ENCODE assay signal across 20 cellular contexts in genomic region chr5:97209343-97209742, GRCh38. TPM values are rescaled to one million over a fixed set of nuclear protein-coding genes. Genes with fewer than 3 reads are reported as not detected.
DNase-seq lines count a peak whose midpoint lies in the region; ATAC-seq, FAIRE-seq and TF ChIP-seq lines count a peak whose summit lies in the region.
"Had no signal": no experiment of that assay in that cellular context is flagged by ENCODE, and none has a peak within 500 bp of the region (broad histone marks: within the 10 kb centered on the region; RNA-seq: fewer than 3 reads in every experiment).

No MANE protein-coding gene starts in this region.

- H3K4me1 ChIP-seq in DND-41 (ENCODE audit: insufficient read depth, low read length) (peaks cover 22% of the 10 kb centered on the region), GM12878 (ENCODE audit: control insufficient read depth, insufficient read depth, low read length) (no peaks in the 10 kb centered on the region), right atrium auricular region (no peaks in the 10 kb centered on the region)
- H3K4me1 ChIP-seq: BE2C, BLaER1, Caco-2 had no signal

- H3K4me3 ChIP-seq in DND-41 (ENCODE audit: low read depth in 1 of 2, low read length in 2 of 2): no peak overlapping the region
- H3K4me3 ChIP-seq in GM12878: no peak overlapping the region
- H3K4me3 ChIP-seq in right atrium auricular region: no peak overlapping the region
- H3K4me3 ChIP-seq: BLaER1 had no signal

- H3K9me3 ChIP-seq in DND-41 (ENCODE audit: insufficient read depth, low read length, severe bottlenecking) (peaks cover 7% of the 10 kb centered on the region), GM12878 (replicated peaks; ENCODE audit: control insufficient read depth, insufficient read depth, low read length) (no peaks in the 10 kb centered on the region; the same call in 2 of the 3 replicates), right atrium auricular region (peaks cover 0 to 18% of the 10 kb centered on the region in 2 donors)
- H3K9me3 ChIP-seq: BE2C had no signal

- TF ChIP-seq CTCF in DND-41 (IDR thresholded peaks at IDR 0.05; ENCODE audit: borderline replicate concordance, extremely low read depth, low read length, poor library complexity, severe bottlenecking) (no peak), GM12878 (IDR thresholded peaks at IDR 0.05 in 2 of 3, conservative IDR thresholded peaks at IDR 0.05 in 1 of 3; ENCODE audit: control insufficient read depth in 2 of 3, extremely low read depth in 1 of 3, insufficient read depth in 1 of 3, low read depth in 3 of 3, low read length in 3 of 3) (no peak), right atrium auricular region (IDR thresholded peaks at IDR 0.05) (no peak)

- H3K36me3 ChIP-seq in DND-41 (ENCODE audit: insufficient read depth, low read length) (no peaks in the 10 kb centered on the region), GM12878 (ENCODE audit: control insufficient read depth in 2 of 2, insufficient read depth in 2 of 2, low read length in 1 of 2) (no peaks in the 10 kb centered on the region), right atrium auricular region (no peaks in the 10 kb centered on the region)
- H3K36me3 ChIP-seq: BE2C, BLaER1 had no signal

- RAD21 ChIA-PET in GM12878 (lab: Charles Lee; ENCODE audit: unreplicated experiment): no interaction called here

- peak overlapping the region; percentile 92 for H3K27ac ChIP-seq in DND-41 (ENCODE audit: low read length)
- H3K27ac ChIP-seq in GM12878 (ENCODE audit: control insufficient read depth, insufficient read depth): no peak overlapping the region
- H3K27ac ChIP-seq in right atrium auricular region: no peak overlapping the region
- H3K27ac ChIP-seq: BLaER1, C4-2B had no signal

- H4K20me1 ChIP-seq in DND-41 (ENCODE audit: insufficient read depth, low read length): no peaks in the 10 kb centered on the region
- no peaks in the 10 kb centered on the region for H4K20me1 ChIP-seq in GM12878 (ENCODE audit: control insufficient read depth, insufficient read depth)
- H4K20me1 ChIP-seq: BLaER1 had no signal

- no TSS peak for BruUV-seq in GM12878 (replicated peaks; lab: Mats Ljungman, UMichigan)

- intact Hi-C loops in GM12878 (cut with micrococcal nuclease; ENCODE audit: unreplicated experiment): no loop called here

- SMC1A ChIA-PET in GM12878 (lab: Charles Lee; ENCODE audit: uncharacterized antibody, unreplicated experiment): interaction anchor here (0.8 to 2.2 kb wide), 2 partner anchors 14 to 17 kb away, joined by 3 to 7 read pairs; no protein-coding TSS in a partner anchor

- FAIRE-seq in GM12878 (lab: Jason Lieb, UNC) (no peak), colon (lab: Jason Lieb, UNC) (peak; percentile 47)
- FAIRE-seq: D721Med, GM12891, GM19239 had no signal

- H3K4me2 ChIP-seq in DND-41 (ENCODE audit: insufficient read depth, low read length) (peak overlapping the region; percentile 56), GM12878 (ENCODE audit: control insufficient read depth, insufficient read depth) (no peak overlapping the region)
- H3K4me2 ChIP-seq: BLaER1 had no signal

- in situ Hi-C loops in GM12878 (cut with MboI): no loop called here

- H3K9ac ChIP-seq in DND-41 (ENCODE audit: low read depth, low read length): peak overlapping the region; percentile 46
- no peak overlapping the region for H3K9ac ChIP-seq in GM12878 (ENCODE audit: control insufficient read depth, insufficient read depth, low read length)
- H3K9ac ChIP-seq: BLaER1 had no signal

- WGBS in GM12878 (ENCODE audit: insufficient coverage, insufficient replicate concordance, low lambda C conversion rate, missing lambda C conversion rate): 52% methylated on average over 2 of the region's 2 CpGs

- no peaks in the 10 kb centered on the region for H3K27me3 ChIP-seq in DND-41 (ENCODE audit: insufficient read depth, low read length, poor library complexity)
- H3K27me3 ChIP-seq in GM12878 (replicated peaks in 1 of 2; ENCODE audit: control insufficient read depth in 2 of 2, insufficient read depth in 2 of 2, low read length in 1 of 2): no peaks in the 10 kb centered on the region
- H3K27me3 ChIP-seq in right atrium auricular region: no peaks in the 10 kb centered on the region
- H3K27me3 ChIP-seq: BE2C, BLaER1 had no signal

- no peak for TF ChIP-seq EP300 in GM12878 (IDR thresholded peaks at IDR 0.05; ENCODE audit: borderline replicate concordance in 1 of 2, control insufficient read depth in 1 of 2, low read depth in 2 of 2, low read length in 2 of 2)

- CTCF ChIA-PET in GM12878 (lab: Yijun Ruan, JAX): interaction anchor here (1.1 kb wide), 1 partner anchor 22 kb away, joined by 4 read pairs; no protein-coding TSS in a partner anchor

- H2AFZ ChIP-seq in DND-41 (ENCODE audit: low read depth, low read length): peak overlapping the region; percentile 77
- H2AFZ ChIP-seq in GM12878 (ENCODE audit: control insufficient read depth, low read depth, low read length): no peak overlapping the region

- no peak for TF ChIP-seq POLR2A in GM12878 (IDR thresholded peaks at IDR 0.05; ENCODE audit: low read depth, low read length)

- 0 out of 2 replicates have a peak, but pooled peaks cover 3% of the 10 kb centered on the region for H3K79me2 ChIP-seq in DND-41 (ENCODE audit: insufficient read depth, low read length)
- no peaks in the 10 kb centered on the region for H3K79me2 ChIP-seq in GM12878 (ENCODE audit: control insufficient read depth, insufficient read depth, low read length)

- no peak for TF ChIP-seq RAD21 in GM12878 (IDR thresholded peaks at IDR 0.05; ENCODE audit: insufficient read depth, low read depth, low read length)

- no peak for ATAC-seq in DND-41 (ENCODE audit: insufficient read depth, low read depth)
- no peak for ATAC-seq in GM12878
- ATAC-seq: CD8-positive, alpha-beta T cell had no signal

- DNase-seq in DND-41 (no peak), GM12878 (ENCODE audit: low read depth, low spot score) (no peak), inferior parietal cortex (ENCODE audit: extremely low spot score) (no peak), right atrium auricular region (ENCODE audit: low spot score) (no peak)
- DNase-seq: 8988T; ACHN; Caco-2; Calu3; CD4-positive, alpha-beta T cell; CD8-positive, alpha-beta T cell; DMS79 treated with DMSO at 0.1 percent for 48 hours; EL; GDM1 had no signal

- POLR2A ChIA-PET in GM12878 (lab: Charles Lee): interaction anchor here (0.5 kb wide), 1 partner anchor 26 kb away, joined by 5 read pairs; the partner anchor contains the start of gene RIOK2

TF ChIP-seq in GM12878, 131 proteins besides CTCF, POLR2A, EP300 and RAD21 (continues in another document):
- TF ChIP-seq ATF7 (IDR thresholded peaks at IDR 0.05; ENCODE audit: low read depth) (peak; percentile 44; the same call in 1 of the 2 replicates), ZNF592 (IDR thresholded peaks at IDR 0.05) (no peak)

RNA-seq across cellular contexts. Expression of gene RIOK2, which starts 26.3 kb away (rescaled TPM):
- total RNA-seq in GM12878 (2013; cell fraction: nucleolus; rRNA removed): 59.5 and 71.9 TPM in 2 replicates
- total RNA-seq in GM12878 (2014; rRNA removed) (27.3 and 32.9 TPM in 2 replicates), GM12878 (2014; rRNA removed; fragmentation: Illumina TruSeq; extraction: Trizol) (35.1 and 37.5 TPM in 2 replicates), GM12878 (2021) (29.0 and 31.2 TPM in 2 replicates), right atrium auricular region (10 to 100 TPM; 19.2 to 20.4 TPM)
- 10.4 TPM for polyA plus RNA-seq in GM12878 (2011; ENCODE audit: low read depth)
- polyA plus RNA-seq in GM12878 (2011; rRNA removed) (27.1 and 57.9 TPM in 2 replicates), GM12878 (2014; fragmentation: Illumina TruSeq; extraction: Trizol) (23.0 and 30.5 TPM in 2 replicates), GM12878 (2014; fragmentation: Nextera tagmentation; extraction: Ambion mirVana) (10 to 100 TPM; 55.9 to 59.3 TPM), GM12878 (2014; rRNA removed) (23.9 and 26.1 TPM in 2 replicates), GM12878 (2016; fragmentation: Nextera tagmentation; extraction: Ambion mirVana) (10 to 100 TPM; 64.7 to 69.1 TPM)
- 4.5 and 4.9 TPM in 2 replicates for polyA plus RNA-seq in GM12878 (2011; cell fraction: cytosol; rRNA removed)
- 12.7 and 14.3 TPM in 2 replicates for polyA plus RNA-seq in GM12878 (2011; cell fraction: nucleus; rRNA removed)
- polyA plus RNA-seq in GM12878 (2012): 19.4 and 23.0 TPM in 2 replicates
- 26.0 and 29.9 TPM in 2 replicates for polyA minus RNA-seq in GM12878 (2011; rRNA and poly(A)+ RNA removed)
- polyA minus RNA-seq in GM12878 (2011; cell fraction: cytosol; rRNA and poly(A)+ RNA removed): 4.3 and 10.9 TPM in 2 replicates
- polyA minus RNA-seq in GM12878 (2011; cell fraction: nucleus; rRNA and poly(A)+ RNA removed): 36.9 and 80.7 TPM in 2 replicates
